Comparison of ENCODE assay signal across 8 cellular contexts in the genomic region with DNA sequence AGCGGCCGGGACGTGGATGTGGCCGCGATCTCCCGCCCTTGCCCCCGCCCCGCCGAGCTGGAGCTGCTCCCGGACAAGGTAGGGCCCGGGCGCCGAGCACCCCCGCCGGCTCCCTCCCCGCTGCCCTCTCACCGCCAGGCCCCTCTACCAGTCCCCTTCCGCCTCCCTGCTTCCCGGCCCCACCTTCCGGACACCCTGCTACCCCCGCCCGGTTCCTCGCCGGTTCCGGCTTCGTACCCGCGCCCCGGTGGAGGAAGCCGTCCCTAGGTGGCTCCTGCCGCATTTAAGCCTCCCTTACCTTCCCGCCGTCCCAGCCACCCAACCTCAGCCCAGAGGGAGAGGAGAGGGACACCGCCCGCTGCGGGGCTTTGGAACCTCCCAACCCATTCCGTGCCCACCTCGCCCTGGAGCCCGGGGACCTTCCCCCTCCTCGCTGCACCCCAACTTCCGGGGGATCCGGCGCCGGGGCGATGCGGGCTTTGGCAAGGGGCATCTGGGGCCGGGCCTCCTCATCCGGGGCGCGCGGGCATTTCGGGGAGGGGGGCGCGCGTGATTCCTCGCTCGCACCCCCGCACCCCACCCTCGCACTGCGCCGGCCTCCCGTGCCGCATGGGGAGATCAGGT. TPM values are rescaled to one million over a fixed set of nuclear protein-coding genes. Genes with fewer than 3 reads are reported as not detected.
DNase-seq lines count a peak whose midpoint lies in the region; ATAC-seq and TF ChIP-seq lines count a peak whose summit lies in the region.

No MANE protein-coding gene starts in this region.

- intact Hi-C loops in PC-9 (cut with micrococcal nuclease; ENCODE audit: unreplicated experiment) (loop anchor here (1.0 to 5.0 kb wide), 4 partner anchors 92 to 214 kb away; no protein-coding TSS in a partner anchor), Right ventricle myocardium superior (cut with DNase I) (loop anchor here (5.0 to 10.0 kb wide), 2 partner anchors 202 to 216 kb away; no protein-coding TSS in a partner anchor), posterior vena cava (cut with DNase I) (loop anchor here in 1 of 2 donors (10.0 kb wide), 1 partner anchor 218 kb away; no protein-coding TSS in a partner anchor), uterus (cut with DNase I; ENCODE audit: low total_unique reads) (no loop called here)

- peaks cover 9% of the 10 kb centered on the region; the same call in 1 of the 2 replicates for H3F3A ChIP-seq in PC-9 (ENCODE audit: insufficient read depth, low read depth)

- peak overlapping the region; percentile 99 for H3K4me2 ChIP-seq in PC-9

- TSS peak; percentile 37 for BruUV-seq in PC-9 (replicated peaks; lab: Mats Ljungman, UMichigan)

- H2AFZ ChIP-seq in PC-9: peak overlapping the region; percentile 94

- H3K4me3 ChIP-seq in PC-9 (peak overlapping the region; percentile 98), uterus (peak overlapping the region; percentile 91 to 98)

- H3K79me2 ChIP-seq in PC-9 (ENCODE audit: low read depth): peaks cover 53% of the 10 kb centered on the region

- peaks cover 42% of the 10 kb centered on the region for H4K20me1 ChIP-seq in PC-9 (ENCODE audit: insufficient read depth)

- TF ChIP-seq POLR2A in uterus (IDR thresholded peaks at IDR 0.05): no peak

- POLR2A ChIA-PET in PC-9 (lab: Charles Lee; ENCODE audit: unreplicated experiment): interaction anchor here (0.7 to 0.9 kb wide), 2 partner anchors 248 to 1312 kb away, joined by 3 to 4 read pairs; no protein-coding TSS in a partner anchor

- no peaks in the 10 kb centered on the region for H3K9me2 ChIP-seq in PC-9 (ENCODE audit: insufficient read depth)

- H3K9me3 ChIP-seq in PC-9 (ENCODE audit: insufficient read depth, low read depth) (no peaks in the 10 kb centered on the region), uterus (no peaks in the 10 kb centered on the region)

- TF ChIP-seq CTCF in PC-9 (conservative IDR thresholded peaks at IDR 0.05): no peak
- TF ChIP-seq CTCF in uterus (IDR thresholded peaks at IDR 0.05): peak in 1 of 4 experiments; percentile 9

- H3K4me1 ChIP-seq in PC-9 (replicated peaks; ENCODE audit: insufficient read depth) (peaks cover 34% of the 10 kb centered on the region), uterus (peaks cover 0 to 10% of the 10 kb centered on the region in 2 donors)

- ATAC-seq in HG02970 (IDR thresholded peaks at IDR 0.05; ENCODE audit: low FRiP score, unreplicated experiment) (peak; percentile 39), Right ventricle myocardium superior (ENCODE audit: poor library complexity) (peak; percentile 58)

- H3K27me3 ChIP-seq in PC-9 (ENCODE audit: insufficient read depth, low read depth) (no peaks in the 10 kb centered on the region), uterus (no peaks in the 10 kb centered on the region)

- H3K36me3 ChIP-seq in PC-9 (ENCODE audit: low read depth): peaks cover 5% of the 10 kb centered on the region; the same call in 1 of the 2 replicates
- H3K36me3 ChIP-seq in uterus: no peaks in the 10 kb centered on the region

- DNase-seq in DMS153 (lab: John Stamatoyannopoulos, UW) (peak; percentile 27), DMS153 treated with DMSO at 0.1 percent for 48 hours (lab: John Stamatoyannopoulos, UW; ENCODE audit: unreplicated experiment) (no peak), PC-9 (peak in 1 of 2 experiments; percentile 39), Right ventricle myocardium superior (peak; percentile 57), posterior vena cava (ENCODE audit: low spot score) (peak; percentile 86), uterus (peak; percentile 37 to 61)
- peak; percentile 37 for DNase-seq in activated gamma-delta T cell treated with anti-CD3 and anti-CD28 coated beads, Interleukin-2, amount 50 U/mL, for 16 hours (ENCODE audit: low read depth)

- CTCF ChIA-PET in PC-9 (lab: Charles Lee): no interaction called here

- H3K27ac ChIP-seq in PC-9 (peak overlapping the region; percentile 70), uterus (peak overlapping the region; percentile 91 to 99)

RNA-seq across cellular contexts. Expression of a gene that starts 0.5 kb away (rescaled TPM):
- 30.8 and 30.9 TPM in 2 replicates for total RNA-seq in PC-9 (2021)
- total RNA-seq in Right ventricle myocardium superior: 14.6 TPM
- total RNA-seq in posterior vena cava: 10 to 100 TPM; 12.5 to 16.2 TPM
- total RNA-seq in uterus: 10 to 100 TPM; 15.9 to 42.4 (median 25.5) TPM
